ENCODE assay signal across 8 cellular contexts in the genomic region with DNA sequence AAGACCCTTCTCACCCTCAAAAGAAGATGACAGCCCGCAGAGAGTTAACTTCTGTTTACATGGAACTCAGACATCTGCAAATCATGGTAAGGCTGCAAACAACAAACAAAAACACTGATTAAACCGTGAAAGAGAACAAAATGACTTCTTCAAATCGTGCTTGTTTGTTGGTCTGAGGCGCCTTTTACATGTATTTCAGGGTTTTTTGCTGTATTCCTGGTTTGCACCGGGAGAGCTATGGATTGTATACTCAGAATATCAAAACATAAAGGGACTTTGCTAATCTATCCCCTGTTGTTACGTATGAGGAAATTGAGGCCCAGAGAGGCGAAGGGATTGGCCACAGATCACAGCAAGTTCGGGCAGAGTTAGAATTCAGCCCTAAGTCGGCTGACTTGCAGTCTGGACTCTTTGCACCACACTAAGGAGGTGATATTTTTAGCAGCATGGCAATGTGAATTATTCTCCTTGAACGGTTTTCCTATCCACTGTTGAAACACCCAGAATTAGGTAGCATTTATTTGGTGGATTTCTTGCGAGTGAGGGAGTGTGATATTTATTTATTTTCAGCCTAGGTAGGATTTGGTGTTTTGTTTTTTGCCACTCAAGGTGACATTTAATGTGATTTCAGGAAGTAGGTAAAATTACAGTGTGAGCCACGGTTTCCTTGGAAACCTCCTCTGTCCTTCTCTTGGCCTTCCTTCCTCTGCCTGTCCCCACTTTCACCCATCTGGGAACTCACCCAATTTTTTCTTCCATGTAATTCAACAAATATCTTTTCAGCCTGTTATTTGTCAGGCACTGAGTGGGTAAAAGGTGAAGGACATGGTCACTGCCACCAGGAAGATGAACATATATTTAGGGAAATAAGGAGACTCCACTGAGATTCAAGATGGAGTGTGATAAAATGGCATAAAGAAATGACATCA. TPM values are rescaled to one million over a fixed set of nuclear protein-coding genes. Genes with fewer than 3 reads are reported as not detected.
DNase-seq lines count a peak whose midpoint lies in the region; ATAC-seq and TF ChIP-seq lines count a peak whose summit lies in the region.

No MANE protein-coding gene starts in this region.

- H3K79me2 ChIP-seq in DOHH2 (ENCODE audit: control insufficient read depth, low read length), result peaks cover 85% of the 10 kb centered on the region

- H3K27me3 Mint-ChIP-seq in activated CD8-positive, alpha-beta T cell treated with anti-CD3 and anti-CD28 coated beads for 36 hours, result no peaks in the 10 kb centered on the region

- no peak overlapping the region for H3K14ac ChIP-seq in neuronal stem cell (ENCODE audit: low read length)

- TF ChIP-seq CTCF in DOHH2 (IDR thresholded peaks at IDR 0.05; ENCODE audit: low read depth, low read length, poor library complexity, severe bottlenecking) (no peak), LNCaP clone FGC (IDR thresholded peaks at IDR 0.05; ENCODE audit: control insufficient read depth, extremely low read depth, insufficient read depth) (no peak), fibroblast of mammary gland (conservative IDR thresholded peaks at IDR 0.05; ENCODE audit: control insufficient read depth, insufficient read depth, low read depth, low read length) (no peak)
- no peak for TF ChIP-seq CTCF in activated CD8-positive, alpha-beta T cell treated with anti-CD3 and anti-CD28 coated beads for 36 hours (IDR thresholded peaks at IDR 0.05)

- CTCF ChIA-PET in activated CD8-positive, alpha-beta T cell treated with anti-CD3 and anti-CD28 coated beads for 36 hours (lab: Charles Lee), result no interaction called here

- no peak overlapping the region for H2BK15ac ChIP-seq in neuronal stem cell (ENCODE audit: low read length)

- H3F3A ChIP-seq in DOHH2 (ENCODE audit: control insufficient read depth, insufficient read depth), result 0 out of 2 replicates have a peak, but pooled peaks cover 2% of the 10 kb centered on the region

- H3K9me3 Mint-ChIP-seq in activated CD8-positive, alpha-beta T cell treated with anti-CD3 and anti-CD28 coated beads for 36 hours, result no peaks in the 10 kb centered on the region

- H3K4me1 Mint-ChIP-seq in activated CD8-positive, alpha-beta T cell treated with anti-CD3 and anti-CD28 coated beads for 36 hours (ENCODE audit: low read depth), result peaks cover 52% of the 10 kb centered on the region

- no peak overlapping the region for H2AK5ac ChIP-seq in neuronal stem cell (ENCODE audit: low read depth, low read length)

- peak overlapping the region; percentile 95 for H3K27ac Mint-ChIP-seq in activated CD8-positive, alpha-beta T cell treated with anti-CD3 and anti-CD28 coated beads for 36 hours

- DNase-seq in LNCaP clone FGC (ENCODE audit: low read depth) (no peak), fibroblast of mammary gland (ENCODE audit: low read depth) (peak; percentile 57), neuronal stem cell (ENCODE audit: low spot score) (no peak), foreskin melanocyte (no peak), cerebellar nuclear complex (lab: John Stamatoyannopoulos, UW) (no peak)
- peak; percentile 40 for DNase-seq in activated CD8-positive, alpha-beta T cell treated with anti-CD3 and anti-CD28 coated beads for 36 hours

- no peaks in the 10 kb centered on the region for H3K9me2 ChIP-seq in DOHH2 (replicated peaks; ENCODE audit: control insufficient read depth, low read length)

- H3K4me2 ChIP-seq in DOHH2 (ENCODE audit: low read length), result peak overlapping the region; percentile 84
- H3K4me2 ChIP-seq in neuronal stem cell (ENCODE audit: insufficient read depth, low read length, poor library complexity, severe bottlenecking), result peak overlapping the region; percentile 66

- H3K18ac ChIP-seq in neuronal stem cell (ENCODE audit: low read length), result no peak overlapping the region

- H3K27me3 ChIP-seq in DOHH2 (ENCODE audit: control insufficient read depth, low read length), result no peaks in the 10 kb centered on the region
- no peaks in the 10 kb centered on the region for H3K27me3 ChIP-seq in neuronal stem cell (ENCODE audit: control insufficient read depth in 3 of 3, insufficient read depth in 3 of 3, low read depth in 1 of 3, low read length in 3 of 3)

- H3K36me3 Mint-ChIP-seq in activated CD8-positive, alpha-beta T cell treated with anti-CD3 and anti-CD28 coated beads for 36 hours (ENCODE audit: low read depth), result no peaks in the 10 kb centered on the region

- H3K79me1 ChIP-seq in neuronal stem cell (ENCODE audit: low read depth, low read length), result peaks cover 1% of the 10 kb centered on the region

- H3K36me3 ChIP-seq in DOHH2 (ENCODE audit: control insufficient read depth, low read length) (peaks cover 11% of the 10 kb centered on the region), neuronal stem cell (replicated peaks in 1 of 2; ENCODE audit: control insufficient read depth in 2 of 2, insufficient read depth in 2 of 2, low read length in 2 of 2) (peaks cover 0 to 3% of the 10 kb centered on the region in 2 donors)

- POLR2A ChIA-PET in activated CD8-positive, alpha-beta T cell treated with anti-CD3 and anti-CD28 coated beads for 36 hours (lab: Charles Lee), result interaction anchor here (0.8 to 1.0 kb wide), 2 partner anchors 12 to 72 kb away, joined by 3 read pairs; no protein-coding TSS in a partner anchor

- H2BK5ac ChIP-seq in neuronal stem cell (ENCODE audit: low read length), result no peak overlapping the region

- H3K9me3 ChIP-seq in DOHH2 (ENCODE audit: control insufficient read depth, insufficient read depth, low read length), result no peaks in the 10 kb centered on the region
- no peaks in the 10 kb centered on the region for H3K9me3 ChIP-seq in neuronal stem cell (replicated peaks in 1 of 2; ENCODE audit: control insufficient read depth in 2 of 2, insufficient read depth in 1 of 2, low read depth in 1 of 2, low read length in 2 of 2)

- H3K4me3 ChIP-seq in DOHH2 (ENCODE audit: low read length) (peak overlapping the region; percentile 92), LNCaP clone FGC (ENCODE audit: low read depth, low read length) (peak overlapping the region; percentile 78), fibroblast of mammary gland (ENCODE audit: control insufficient read depth, low read depth, low read length) (peak overlapping the region; percentile 92), neuronal stem cell (ENCODE audit: low read length in 2 of 2) (peak overlapping the region; percentile 79 to 96)

- no peak overlapping the region for H3K9ac ChIP-seq in neuronal stem cell (ENCODE audit: low read depth, low read length, poor library complexity)

- no peak overlapping the region for H4K91ac ChIP-seq in neuronal stem cell (ENCODE audit: low read depth, low read length, poor library complexity)

- H2BK120ac ChIP-seq in neuronal stem cell (ENCODE audit: low read depth, low read length), result no peak overlapping the region

- H2AFZ ChIP-seq in neuronal stem cell (ENCODE audit: low read length), result peak overlapping the region; percentile 99

- H3K4ac ChIP-seq in neuronal stem cell (ENCODE audit: low read length), result no peak overlapping the region

- H4K8ac ChIP-seq in neuronal stem cell (ENCODE audit: low read depth, low read length), result no peak overlapping the region

- peaks cover 49% of the 10 kb centered on the region for H3K4me1 ChIP-seq in DOHH2 (ENCODE audit: control insufficient read depth, low read length)
- H3K4me1 ChIP-seq in neuronal stem cell (ENCODE audit: control insufficient read depth in 2 of 2, insufficient read depth in 1 of 2, low read depth in 1 of 2, low read length in 2 of 2), result peaks cover 6 to 14% of the 10 kb centered on the region in 2 donors

- no CpG with 5 or more reads among the region's 12 CpGs for WGBS in neuronal stem cell (ENCODE audit: extremely low coverage in 2 of 2, insufficient read length in 2 of 2, insufficient replicate concordance in 1 of 2), 2 donors

- peak; percentile 9 for ATAC-seq in activated CD8-positive, alpha-beta T cell treated with anti-CD3 and anti-CD28 coated beads for 36 hours
- no peak for ATAC-seq in HG02678 (IDR thresholded peaks at IDR 0.05; ENCODE audit: unreplicated experiment)

- intact Hi-C loops in activated CD8-positive, alpha-beta T cell treated with anti-CD3 and anti-CD28 coated beads for 36 hours (cut with micrococcal nuclease), result loop anchor here (5.0 kb wide), 1 partner anchor 170 kb away; no protein-coding TSS in a partner anchor

- no peak overlapping the region for H2BK12ac ChIP-seq in neuronal stem cell (ENCODE audit: low read length)

- H3K23ac ChIP-seq in neuronal stem cell (ENCODE audit: low read depth, low read length, poor library complexity), result no peak overlapping the region

- H4K20me1 ChIP-seq in DOHH2 (ENCODE audit: control insufficient read depth, insufficient read depth, low read depth, low read length), result peaks cover 12% of the 10 kb centered on the region; the same call in 1 of the 2 replicates

- H3K27ac ChIP-seq in DOHH2 (ENCODE audit: low read depth, low read length) (peak overlapping the region; percentile 52), neuronal stem cell (replicated peaks; ENCODE audit: low read length) (no peak overlapping the region)

- H3K4me3 Mint-ChIP-seq in activated CD8-positive, alpha-beta T cell treated with anti-CD3 and anti-CD28 coated beads for 36 hours, result peak overlapping the region; percentile 86

RNA-seq across cellular contexts. Expression of gene PDE6D, which starts 1.0 kb away (rescaled TPM):
- 10 to 100 TPM; 22.8 to 23.5 TPM for total RNA-seq in activated CD8-positive, alpha-beta T cell treated with anti-CD3 and anti-CD28 coated beads for 36 hours
- 47.8 TPM for polyA plus RNA-seq in neuronal stem cell (2013, experiment 1 of 2)
- polyA plus RNA-seq in neuronal stem cell (2013, experiment 2 of 2), result 48.4 TPM

RNA-seq across cellular contexts. Expression of gene COPS7B, which starts 4.2 kb away (rescaled TPM):
- total RNA-seq in activated CD8-positive, alpha-beta T cell treated with anti-CD3 and anti-CD28 coated beads for 36 hours, result 10 to 100 TPM; 51.3 to 53.6 TPM
- 60.5 TPM for polyA plus RNA-seq in neuronal stem cell (2013, experiment 1 of 2)
- 58.3 TPM for polyA plus RNA-seq in neuronal stem cell (2013, experiment 2 of 2)

Comparison
In these comparisons a context has a peak if more than half of its experiments do, and no peak if none do; other contexts are left out.
1. DNase-seq: peak in activated CD8-positive, alpha-beta T cell treated with anti-CD3 and anti-CD28 coated beads for 36 hours (single experiment) and fibroblast of mammary gland (single experiment); none in LNCaP clone FGC (single experiment), neuronal stem cell (single experiment), foreskin melanocyte (single experiment) and cerebellar nuclear complex (0 of 2).
2. Peak in every context shown above with its lines, with median percentiles within 50 percentile points of each other: H3K4me3 ChIP-seq.